ENCODE assay signal across 1 cellular context in genomic region chr21:32940079-32941014, GRCh38.
TF ChIP-seq lines count a peak whose summit lies in the region.

No MANE protein-coding gene starts in this region.

TF ChIP-seq in WTC11, 78 proteins besides CTCF, POLR2A, EP300 and RAD21 (continued from another document):
- TF ChIP-seq AR (CRISPR knock-in tag; IDR thresholded peaks at IDR 0.05) (no peak), CDX4 (CRISPR knock-in tag; IDR thresholded peaks at IDR 0.05; ENCODE audit: borderline replicate concordance) (no peak), HMGA2 (CRISPR knock-in tag; IDR thresholded peaks at IDR 0.05) (no peak), ERG (CRISPR knock-in tag; IDR thresholded peaks at IDR 0.05) (no peak), MXD4 (CRISPR knock-in tag; IDR thresholded peaks at IDR 0.05; ENCODE audit: borderline replicate concordance) (no peak), NFE2L1 (CRISPR knock-in tag; IDR thresholded peaks at IDR 0.05) (no peak), OVOL2 (CRISPR knock-in tag; IDR thresholded peaks at IDR 0.05; ENCODE audit: borderline replicate concordance) (no peak)
- TF ChIP-seq, protein P1, sequence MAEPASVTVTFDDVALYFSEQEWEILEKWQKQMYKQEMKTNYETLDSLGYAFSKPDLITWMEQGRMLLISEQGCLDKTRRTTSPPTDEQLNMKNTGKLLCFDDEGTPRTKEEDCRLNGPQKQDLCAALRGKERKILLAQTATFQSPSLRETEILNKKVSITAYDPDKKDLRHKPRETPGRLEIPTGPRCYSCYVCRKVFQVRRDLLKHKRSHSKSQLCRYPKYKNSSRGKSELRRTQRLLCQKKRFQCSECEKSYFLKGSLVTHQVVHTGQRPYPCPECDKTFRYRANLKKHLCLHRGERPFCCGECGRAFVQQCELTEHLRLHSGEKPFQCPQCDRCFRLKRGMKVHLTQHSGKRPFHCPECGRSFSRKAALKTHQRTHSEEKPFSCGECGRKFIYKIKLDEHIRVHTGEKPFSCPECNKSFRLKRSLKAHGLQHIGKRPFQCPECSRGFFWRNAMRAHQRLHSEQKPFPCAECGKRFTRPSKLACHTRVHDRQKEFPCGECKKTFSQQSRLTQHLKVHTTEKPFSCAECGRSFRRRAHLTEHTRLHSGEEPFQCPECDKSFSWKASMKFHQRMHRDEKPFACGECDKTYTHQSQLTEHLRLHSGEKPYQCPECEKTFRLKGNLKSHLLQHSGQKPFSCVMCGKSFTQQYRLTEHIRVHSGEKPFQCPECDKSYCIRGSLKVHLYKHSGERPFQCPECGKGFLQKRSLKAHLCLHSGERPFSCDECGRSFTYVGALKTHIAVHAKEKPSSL (CRISPR knock-in tag; conservative IDR thresholded peaks at IDR 0.05), result no peak
